ENCODE assay signal across 33 cellular contexts in the genomic region with DNA sequence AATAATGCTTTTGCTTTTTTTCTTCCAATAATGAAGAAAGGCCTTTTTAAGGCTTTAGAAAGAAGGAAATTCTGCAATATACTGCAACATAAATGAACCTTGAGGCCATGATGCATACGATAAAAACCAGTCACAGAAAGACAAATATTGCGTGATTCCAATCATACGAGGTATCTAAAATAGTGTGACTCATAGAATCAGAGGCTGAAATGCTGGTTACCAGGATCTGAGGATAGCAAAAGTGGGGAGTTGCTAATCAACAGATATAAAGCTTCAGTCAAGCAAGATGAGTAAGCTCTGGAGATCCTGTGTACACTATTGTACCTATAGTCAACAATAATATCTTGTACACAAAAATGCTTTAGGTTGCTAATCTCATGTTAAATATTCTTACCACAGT. TPM values are rescaled to one million over a fixed set of nuclear protein-coding genes. Genes with fewer than 3 reads are reported as not detected.
"Had no signal": no experiment of that assay in that cellular context is flagged by ENCODE, and none has a peak within 500 bp of the region (broad histone marks: within the 10 kb centered on the region; RNA-seq: fewer than 3 reads in every experiment).

No MANE protein-coding gene starts in this region.

- H3K36me3 Mint-ChIP-seq: activated CD8-positive, alpha-beta memory T cell treated with anti-CD3 and anti-CD28 coated beads, Interleukin-2, amount 10 ng/mL, durations not matched to agents 7 days and 5 days; activated naive CD4-positive, alpha-beta T cell treated with anti-CD3 and anti-CD28 coated beads, Interleukin-2, amount 10 ng/mL, durations not matched to agents 7 days and 5 days; activated naive CD8-positive, alpha-beta T cell treated with anti-CD3 and anti-CD28 coated beads for 36 hours had no signal

- H3K36me3 ChIP-seq: brain microvascular endothelial cell, cardiac muscle cell, WERI-Rb-1 had no signal

- H3K9me3 Mint-ChIP-seq: activated naive CD4-positive, alpha-beta T cell treated with anti-CD3 and anti-CD28 coated beads, Interleukin-2, amount 10 ng/mL, durations not matched to agents 7 days and 5 days; central memory CD8-positive, alpha-beta T cell had no signal

- H3K27me3 Mint-ChIP-seq: activated naive CD4-positive, alpha-beta T cell treated with anti-CD3 and anti-CD28 coated beads, Interleukin-2, amount 10 ng/mL, durations not matched to agents 7 days and 5 days had no signal

- H3K4me3 ChIP-seq: cardiac muscle cell, SK-N-MC had no signal

- H3K27me3 ChIP-seq: brain microvascular endothelial cell, cardiac muscle cell had no signal

- DNase-seq: activated CD4-positive, alpha-beta memory T cell treated with anti-CD3 and anti-CD28 coated beads, Interleukin-2, amount 10 ng/mL, durations not matched to agents 7 days and 5 days; activated CD4-positive, alpha-beta T cell treated with anti-CD3 and anti-CD28 coated beads for 1 hour; activated CD4-positive, alpha-beta T cell treated with anti-CD3 and anti-CD28 coated beads for 48 hours; activated CD4-positive, CD25-positive, alpha-beta regulatory T cell; activated CD8-positive, alpha-beta memory T cell treated with anti-CD3 and anti-CD28 coated beads for 24 hours; activated CD8-positive, alpha-beta memory T cell treated with anti-CD3 and anti-CD28 coated beads, Interleukin-2, amount 10 ng/mL, durations not matched to agents 7 days and 5 days; activated CD8-positive, alpha-beta memory T cell treated with anti-CD3 and anti-CD28 coated beads, Interleukin-2, amount 50 U/mL, for 48 hours; activated effector memory CD4-positive, alpha-beta T cell treated with Interleukin-2 at 50 U/mL for 16 hours; activated naive CD4-positive, alpha-beta T cell treated with anti-CD3 and anti-CD28 coated beads, Interleukin-2, amount 10 ng/mL, durations not matched to agents 7 days and 5 days; activated naive CD8-positive, alpha-beta T cell treated with anti-CD3 and anti-CD28 coated beads for 36 hours; activated T-cell treated with anti-CD3 and anti-CD28 coated beads, Interleukin-2, amount 50 U/mL, for 48 hours; amniotic stem cell; aorta; brain microvascular endothelial cell; MV-4-11; NCI-H1092; NCI-H1436 treated with DMSO at 0.1 percent for 48 hours; NCI-H1694 treated with DMSO at 0.1 percent for 48 hours; NCI-H2029; NCI-H510A; NCI-H526; NCI-H748 treated with DMSO at 0.1 percent for 48 hours; NK-92 treated with Interleukin-12 subunit alpha and Interleukin-12 subunit beta, amount 100 ng/mL, for 24 hours; Right ventricle myocardium superior; T1000; WERI-Rb-1 had no signal

- H3K4me3 Mint-ChIP-seq: activated CD4-positive, alpha-beta memory T cell treated with anti-CD3 and anti-CD28 coated beads, Interleukin-2, amount 10 ng/mL, durations not matched to agents 7 days and 5 days; activated CD8-positive, alpha-beta memory T cell treated with anti-CD3 and anti-CD28 coated beads, Interleukin-2, amount 10 ng/mL, durations not matched to agents 7 days and 5 days; activated naive CD4-positive, alpha-beta T cell treated with anti-CD3 and anti-CD28 coated beads, Interleukin-2, amount 10 ng/mL, durations not matched to agents 7 days and 5 days; activated naive CD8-positive, alpha-beta T cell treated with anti-CD3 and anti-CD28 coated beads for 36 hours; central memory CD8-positive, alpha-beta T cell had no signal

- H3K4me1 Mint-ChIP-seq: activated naive CD8-positive, alpha-beta T cell treated with anti-CD3 and anti-CD28 coated beads for 36 hours; central memory CD8-positive, alpha-beta T cell had no signal

- H3K27ac Mint-ChIP-seq: activated CD4-positive, alpha-beta memory T cell treated with anti-CD3 and anti-CD28 coated beads, Interleukin-2, amount 10 ng/mL, durations not matched to agents 7 days and 5 days; activated CD8-positive, alpha-beta memory T cell treated with anti-CD3 and anti-CD28 coated beads, Interleukin-2, amount 10 ng/mL, durations not matched to agents 7 days and 5 days; activated naive CD4-positive, alpha-beta T cell treated with anti-CD3 and anti-CD28 coated beads, Interleukin-2, amount 10 ng/mL, durations not matched to agents 7 days and 5 days; activated naive CD8-positive, alpha-beta T cell treated with anti-CD3 and anti-CD28 coated beads for 36 hours had no signal

RNA-seq across cellular contexts. Expression of gene MS4A6A, which starts 24.2 kb away (rescaled TPM):
- total RNA-seq: activated CD4-positive, alpha-beta memory T cell treated with anti-CD3 and anti-CD28 coated beads, Interleukin-2, amount 10 ng/mL, durations not matched to agents 7 days and 5 days; activated CD8-positive, alpha-beta memory T cell treated with anti-CD3 and anti-CD28 coated beads, Interleukin-2, amount 10 ng/mL, durations not matched to agents 7 days and 5 days; activated naive CD8-positive, alpha-beta T cell treated with anti-CD3 and anti-CD28 coated beads for 36 hours; chondrocyte; LHCN-M2; T-helper 1 cell treated with Interleukin-12 subunit alpha and Interleukin-12 subunit beta and Interleukin-4 antibody, amounts not matched to agents 30 ng/mL and 1 ng/mL, for 36 hours; T-helper 2 cell treated with Interferon-gamma antibody and Interleukin-4, amounts not matched to agents 100 ng/mL and 5 ng/mL, for 36 hours had no signal
- polyA plus RNA-seq: cardiac muscle cell had no signal
